ENCODE assay signal across 8 cellular contexts in genomic region chr16:67804853-67805542, GRCh38. TPM values are rescaled to one million over a fixed set of nuclear protein-coding genes. Genes with fewer than 3 reads are reported as not detected.
DNase-seq lines count a peak whose midpoint lies in the region; ATAC-seq, FAIRE-seq and TF ChIP-seq lines count a peak whose summit lies in the region.

No MANE protein-coding gene starts in this region.

- ATAC-seq in activated CD8-positive, alpha-beta memory T cell treated with anti-CD3 and anti-CD28 coated beads, Interleukin-2, amount 10 ng/mL, durations not matched to agents 7 days and 5 days, result no peak
- no peak for ATAC-seq in activated naive CD4-positive, alpha-beta T cell treated with anti-CD3 and anti-CD28 coated beads, Interleukin-2, amount 50 U/mL, for 72 hours
- ATAC-seq in HG03432 (IDR thresholded peaks at IDR 0.05; ENCODE audit: unreplicated experiment), result no peak

- CTCF ChIA-PET in activated CD8-positive, alpha-beta memory T cell treated with anti-CD3 and anti-CD28 coated beads, Interleukin-2, amount 10 ng/mL, durations not matched to agents 7 days and 5 days (lab: Charles Lee), result interaction anchor here (0.6 to 5.3 kb wide), 3 partner anchors 11 to 99 kb away, joined by 3 to 54 read pairs (median 4); no protein-coding TSS in a partner anchor

- H3K9me3 ChIP-seq in keratinocyte (ENCODE audit: control insufficient read depth, low read depth, low read length) (no peaks in the 10 kb centered on the region), stomach smooth muscle (ENCODE audit: control insufficient read depth in 2 of 2, low read length in 2 of 2) (no peaks in the 10 kb centered on the region)

- dilution Hi-C loops in keratinocyte (cut with MboI; ENCODE audit: extremely low pct_ligation_motif_present, low sequenced_read_pairs), result no loop called here

- TF ChIP-seq CTCF in keratinocyte (optimal IDR thresholded peaks at IDR 0.05 in 1 of 3, IDR thresholded peaks at IDR 0.05 in 1 of 3, conservative IDR thresholded peaks at IDR 0.05 in 1 of 3; ENCODE audit: extremely low read depth in 1 of 3, insufficient read depth in 2 of 3, low read length in 3 of 3), result no peak

- H3K9ac ChIP-seq in keratinocyte (ENCODE audit: control insufficient read depth, extremely low read depth, insufficient read depth, low read length) (peak overlapping the region; percentile 92), stomach smooth muscle (ENCODE audit: low read length in 2 of 2) (peak overlapping the region in 1 of 2 donors; percentile 97)

- peaks cover 34% of the 10 kb centered on the region for H3K79me2 ChIP-seq in keratinocyte (ENCODE audit: control insufficient read depth, insufficient read depth, low read length)

- H3K36me3 Mint-ChIP-seq in activated CD8-positive, alpha-beta memory T cell treated with anti-CD3 and anti-CD28 coated beads, Interleukin-2, amount 10 ng/mL, durations not matched to agents 7 days and 5 days, result peaks cover 31% of the 10 kb centered on the region
- H3K36me3 Mint-ChIP-seq in activated naive CD4-positive, alpha-beta T cell treated with anti-CD3 and anti-CD28 coated beads, Interleukin-2, amount 50 U/mL, for 72 hours, result peaks cover 11 to 33% of the 10 kb centered on the region in 2 donors

- H3K27me3 Mint-ChIP-seq in activated CD8-positive, alpha-beta memory T cell treated with anti-CD3 and anti-CD28 coated beads, Interleukin-2, amount 10 ng/mL, durations not matched to agents 7 days and 5 days, result no peaks in the 10 kb centered on the region

- H3K36me3 ChIP-seq in keratinocyte (ENCODE audit: control insufficient read depth in 2 of 2, extremely low read depth in 1 of 2, insufficient read depth in 2 of 2, low read length in 2 of 2) (peaks cover 3 to 10% of the 10 kb centered on the region in 2 experiments), stomach smooth muscle (ENCODE audit: control insufficient read depth in 2 of 2, insufficient read depth in 2 of 2, low read length in 2 of 2) (peaks cover 8 to 22% of the 10 kb centered on the region in 2 donors)

- H3K27ac ChIP-seq in keratinocyte (ENCODE audit: control insufficient read depth, insufficient read depth, low read length) (no peak overlapping the region), stomach smooth muscle (ENCODE audit: low read length) (no peak overlapping the region)

- H3K27ac Mint-ChIP-seq in activated CD8-positive, alpha-beta memory T cell treated with anti-CD3 and anti-CD28 coated beads, Interleukin-2, amount 10 ng/mL, durations not matched to agents 7 days and 5 days, result peak overlapping the region; percentile 89
- H3K27ac Mint-ChIP-seq in activated naive CD4-positive, alpha-beta T cell treated with anti-CD3 and anti-CD28 coated beads, Interleukin-2, amount 50 U/mL, for 72 hours, result peak overlapping the region; percentile 13 to 86

- peaks cover 55% of the 10 kb centered on the region for H3K4me1 Mint-ChIP-seq in activated CD8-positive, alpha-beta memory T cell treated with anti-CD3 and anti-CD28 coated beads, Interleukin-2, amount 10 ng/mL, durations not matched to agents 7 days and 5 days

- H4K20me1 ChIP-seq in keratinocyte (ENCODE audit: control insufficient read depth, extremely low read depth, insufficient read depth, low read length), result no peaks in the 10 kb centered on the region

- peak overlapping the region; percentile 62 to 96 (median 94) for H3K4me3 ChIP-seq in keratinocyte (ENCODE audit: control insufficient read depth in 2 of 3, extremely low read depth in 1 of 3, insufficient read depth in 2 of 3, low read depth in 1 of 3, low read length in 3 of 3)
- H3K4me3 ChIP-seq in stomach smooth muscle (ENCODE audit: low read length in 2 of 2), result peak overlapping the region; percentile 98 to 99

- H3K9me3 Mint-ChIP-seq in activated CD8-positive, alpha-beta memory T cell treated with anti-CD3 and anti-CD28 coated beads, Interleukin-2, amount 10 ng/mL, durations not matched to agents 7 days and 5 days (ENCODE audit: low read depth), result no peaks in the 10 kb centered on the region
- no peaks in the 10 kb centered on the region for H3K9me3 Mint-ChIP-seq in activated naive CD4-positive, alpha-beta T cell treated with anti-CD3 and anti-CD28 coated beads, Interleukin-2, amount 50 U/mL, for 72 hours

- H3K4me2 ChIP-seq in keratinocyte (ENCODE audit: control insufficient read depth, extremely low read depth, insufficient read depth, low read depth, low read length), result peak overlapping the region; percentile 99

- no peak for FAIRE-seq in keratinocyte (lab: Jason Lieb, UNC)

- H3K4me1 ChIP-seq in keratinocyte (ENCODE audit: control insufficient read depth, extremely low read depth, insufficient read depth, low read length) (peaks cover 10% of the 10 kb centered on the region), stomach smooth muscle (ENCODE audit: control insufficient read depth, insufficient read depth, low read length) (peaks cover 25% of the 10 kb centered on the region)

- no peak overlapping the region for H2AFZ ChIP-seq in keratinocyte (ENCODE audit: control insufficient read depth, low read length)

- H3K9me1 ChIP-seq in keratinocyte (ENCODE audit: control insufficient read depth, extremely low read depth, insufficient read depth, low read length), result peaks cover 2% of the 10 kb centered on the region

- H3K27me3 ChIP-seq in keratinocyte (ENCODE audit: control insufficient read depth, extremely low read depth, insufficient read depth, low read length) (no peaks in the 10 kb centered on the region), stomach smooth muscle (ENCODE audit: control insufficient read depth in 1 of 2, insufficient read depth in 2 of 2, low read length in 2 of 2) (no peaks in the 10 kb centered on the region)

- no peak for DNase-seq in activated CD8-positive, alpha-beta memory T cell treated with anti-CD3 and anti-CD28 coated beads, Interleukin-2, amount 10 ng/mL, durations not matched to agents 7 days and 5 days
- DNase-seq in activated CD8-positive, alpha-beta memory T cell treated with anti-CD3 and anti-CD28 coated beads, Interleukin-2, amount 50 U/mL, for 4 hours, result no peak
- no peak for DNase-seq in activated naive CD4-positive, alpha-beta T cell treated with anti-CD3 and anti-CD28 coated beads, Interleukin-2, amount 50 U/mL, for 72 hours (ENCODE audit: low spot score in 2 of 2)
- DNase-seq in keratinocyte (ENCODE audit: low read depth, low spot score), result no peak
- DNase-seq in DMS 273 treated with DMSO at 0.1 percent for 48 hours (lab: John Stamatoyannopoulos, UW), result no peak
- no peak for DNase-seq in DMS 273 (lab: John Stamatoyannopoulos, UW; ENCODE audit: unreplicated experiment)

- H3K4me3 Mint-ChIP-seq in activated CD8-positive, alpha-beta memory T cell treated with anti-CD3 and anti-CD28 coated beads, Interleukin-2, amount 10 ng/mL, durations not matched to agents 7 days and 5 days, result peak overlapping the region; percentile 92

RNA-seq across cellular contexts. Expression of gene RANBP10, which starts 1.4 kb away (rescaled TPM):
- 10 to 100 TPM; 21.2 to 23.7 TPM for total RNA-seq in activated CD8-positive, alpha-beta memory T cell treated with anti-CD3 and anti-CD28 coated beads, Interleukin-2, amount 10 ng/mL, durations not matched to agents 7 days and 5 days
- 10 to 100 TPM; 18.3 to 21.2 TPM for total RNA-seq in activated naive CD4-positive, alpha-beta T cell treated with anti-CD3 and anti-CD28 coated beads, Interleukin-2, amount 50 U/mL, for 72 hours
- polyA plus RNA-seq in keratinocyte, result 9.3 to 9.9 TPM (median 9.5 TPM) in 3 replicates
- polyA plus RNA-seq in keratinocyte (2011; ENCODE audit: low read depth), result 3.6 TPM
- 8.7 and 9.8 TPM in 2 replicates for polyA plus RNA-seq in keratinocyte (2011; cell fraction: cytosol; rRNA removed)
- polyA plus RNA-seq in keratinocyte (2011; cell fraction: nucleus; rRNA removed), result 21.9 and 24.8 TPM in 2 replicates
- 9.1 and 9.4 TPM in 2 replicates for polyA plus RNA-seq in keratinocyte (2012; ENCODE audit: low replicate concordance)
- 11.2 to 29.6 TPM (median 15.6 TPM) in 3 replicates for polyA minus RNA-seq in keratinocyte
- 5.6 TPM for polyA minus RNA-seq in keratinocyte (2011; cell fraction: cytosol; rRNA and poly(A)+ RNA removed)
- 9.1 and 14.0 TPM in 2 replicates for polyA minus RNA-seq in keratinocyte (2011; cell fraction: nucleus; rRNA and poly(A)+ RNA removed)

RNA-seq across cellular contexts. Expression of gene TSNAXIP1, which starts 1.7 kb away (rescaled TPM):
- under 1 TPM; 0.12 to 0.45 TPM for total RNA-seq in activated CD8-positive, alpha-beta memory T cell treated with anti-CD3 and anti-CD28 coated beads, Interleukin-2, amount 10 ng/mL, durations not matched to agents 7 days and 5 days
- under 1 TPM in 1 of 2 donors, not detected in 1; 0.35 TPM for total RNA-seq in activated naive CD4-positive, alpha-beta T cell treated with anti-CD3 and anti-CD28 coated beads, Interleukin-2, amount 50 U/mL, for 72 hours
- polyA plus RNA-seq in keratinocyte, result 0.43 to 1.5 TPM (median 0.54 TPM) in 3 replicates
- polyA plus RNA-seq in keratinocyte (2011; ENCODE audit: low read depth), result 0.42 TPM
- 0.13 and 0.16 TPM in 2 replicates for polyA plus RNA-seq in keratinocyte (2011; cell fraction: cytosol; rRNA removed)
- 4.0 and 4.6 TPM in 2 replicates for polyA plus RNA-seq in keratinocyte (2011; cell fraction: nucleus; rRNA removed)
- 0.25 and 0.39 TPM in 2 replicates for polyA plus RNA-seq in keratinocyte (2012; ENCODE audit: low replicate concordance)
- 0.35 to 0.86 TPM in 2 of 3 replicates, not detected in the other for polyA minus RNA-seq in keratinocyte
- polyA minus RNA-seq in keratinocyte (2011; cell fraction: cytosol; rRNA and poly(A)+ RNA removed), result not detected
- 1.2 TPM in 1 of 2 replicates, not detected in the other for polyA minus RNA-seq in keratinocyte (2011; cell fraction: nucleus; rRNA and poly(A)+ RNA removed)

RNA-seq across cellular contexts. Expression of gene THAP11, which starts 37.1 kb away (rescaled TPM):
- 10 to 100 TPM; 47.9 to 52.7 TPM for total RNA-seq in activated CD8-positive, alpha-beta memory T cell treated with anti-CD3 and anti-CD28 coated beads, Interleukin-2, amount 10 ng/mL, durations not matched to agents 7 days and 5 days
- 10 to 100 TPM; 26.9 to 43.2 TPM for total RNA-seq in activated naive CD4-positive, alpha-beta T cell treated with anti-CD3 and anti-CD28 coated beads, Interleukin-2, amount 50 U/mL, for 72 hours
- polyA plus RNA-seq in keratinocyte, result 9.2 to 13.1 TPM (median 11.8 TPM) in 3 replicates
- 4.0 TPM for polyA plus RNA-seq in keratinocyte (2011; ENCODE audit: low read depth)
- polyA plus RNA-seq in keratinocyte (2011; cell fraction: cytosol; rRNA removed), result 8.5 and 8.9 TPM in 2 replicates
- 4.4 TPM in 2 replicates for polyA plus RNA-seq in keratinocyte (2011; cell fraction: nucleus; rRNA removed)
- polyA plus RNA-seq in keratinocyte (2012; ENCODE audit: low replicate concordance), result 11.6 and 13.9 TPM in 2 replicates
- 7.9 to 10.2 TPM (median 7.9 TPM) in 3 replicates for polyA minus RNA-seq in keratinocyte
- polyA minus RNA-seq in keratinocyte (2011; cell fraction: cytosol; rRNA and poly(A)+ RNA removed), result 14.6 TPM
- 1.7 and 3.3 TPM in 2 replicates for polyA minus RNA-seq in keratinocyte (2011; cell fraction: nucleus; rRNA and poly(A)+ RNA removed)

RNA-seq across cellular contexts. Expression of gene NUTF2, which starts 41.7 kb away (rescaled TPM):
- 100 to 1,000 TPM; 114 to 137 TPM for total RNA-seq in activated CD8-positive, alpha-beta memory T cell treated with anti-CD3 and anti-CD28 coated beads, Interleukin-2, amount 10 ng/mL, durations not matched to agents 7 days and 5 days
- total RNA-seq in activated naive CD4-positive, alpha-beta T cell treated with anti-CD3 and anti-CD28 coated beads, Interleukin-2, amount 50 U/mL, for 72 hours, result 100 to 1,000 TPM; 111 to 160 TPM
- 173 to 569 TPM (median 189 TPM) in 3 replicates for polyA plus RNA-seq in keratinocyte
- 21.4 TPM for polyA plus RNA-seq in keratinocyte (2011; ENCODE audit: low read depth)
- 219 and 289 TPM in 2 replicates for polyA plus RNA-seq in keratinocyte (2011; cell fraction: cytosol; rRNA removed)
- polyA plus RNA-seq in keratinocyte (2011; cell fraction: nucleus; rRNA removed), result 115 and 137 TPM in 2 replicates
- polyA plus RNA-seq in keratinocyte (2012; ENCODE audit: low replicate concordance), result 156 and 255 TPM in 2 replicates
- polyA minus RNA-seq in keratinocyte, result 364 to 462 TPM (median 391 TPM) in 3 replicates
- 371 TPM for polyA minus RNA-seq in keratinocyte (2011; cell fraction: cytosol; rRNA and poly(A)+ RNA removed)
- 46.3 and 66.6 TPM in 2 replicates for polyA minus RNA-seq in keratinocyte (2011; cell fraction: nucleus; rRNA and poly(A)+ RNA removed)

RNA-seq across cellular contexts. Expression of gene CENPT, which starts 42.5 kb away (rescaled TPM):
- total RNA-seq in activated CD8-positive, alpha-beta memory T cell treated with anti-CD3 and anti-CD28 coated beads, Interleukin-2, amount 10 ng/mL, durations not matched to agents 7 days and 5 days, result 10 to 100 TPM; 61.8 to 69.3 TPM
- 10 to 100 TPM; 49.5 to 86.4 TPM for total RNA-seq in activated naive CD4-positive, alpha-beta T cell treated with anti-CD3 and anti-CD28 coated beads, Interleukin-2, amount 50 U/mL, for 72 hours
- polyA plus RNA-seq in keratinocyte, result 30.1 to 57.1 TPM (median 41.3 TPM) in 3 replicates
- 44.8 TPM for polyA plus RNA-seq in keratinocyte (2011; ENCODE audit: low read depth)
- polyA plus RNA-seq in keratinocyte (2011; cell fraction: cytosol; rRNA removed), result 17.7 and 26.9 TPM in 2 replicates
- 238 and 251 TPM in 2 replicates for polyA plus RNA-seq in keratinocyte (2011; cell fraction: nucleus; rRNA removed)
- 32.6 and 56.1 TPM in 2 replicates for polyA plus RNA-seq in keratinocyte (2012; ENCODE audit: low replicate concordance)
- 33.9 to 38.2 TPM (median 38.0 TPM) in 3 replicates for polyA minus RNA-seq in keratinocyte
- 40.1 TPM for polyA minus RNA-seq in keratinocyte (2011; cell fraction: cytosol; rRNA and poly(A)+ RNA removed)
- polyA minus RNA-seq in keratinocyte (2011; cell fraction: nucleus; rRNA and poly(A)+ RNA removed), result 50.0 and 51.2 TPM in 2 replicates
